19 cellular contexts compared by ENCODE assay signal in the genomic region with DNA sequence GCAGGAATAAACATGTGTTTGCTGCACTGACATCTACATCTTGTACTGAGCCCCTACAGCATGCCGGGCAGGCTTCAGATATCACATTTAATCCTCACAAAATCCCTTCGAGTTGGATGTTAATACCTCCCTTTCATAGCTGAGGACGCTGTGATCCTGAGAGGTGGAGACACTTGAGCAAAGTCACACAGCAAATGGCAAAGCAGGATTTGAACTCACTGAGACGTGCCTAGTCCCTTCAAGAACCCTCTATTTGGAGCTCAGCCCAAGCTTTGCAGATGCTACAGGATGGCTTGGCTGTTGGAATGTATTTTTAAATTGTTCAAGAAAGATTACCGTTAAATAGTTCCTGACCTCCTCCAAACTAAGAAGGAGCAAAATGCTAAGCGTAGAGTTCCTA.
DNase-seq lines count a peak whose midpoint lies in the region; ATAC-seq and TF ChIP-seq lines count a peak whose summit lies in the region.
"Had no signal": no experiment of that assay in that cellular context is flagged by ENCODE, and none has a peak within 500 bp of the region (broad histone marks: within the 10 kb centered on the region; RNA-seq: fewer than 3 reads in every experiment).

No MANE protein-coding gene starts in this region.

- H2AFZ ChIP-seq in neuronal stem cell (ENCODE audit: low read length), result no peak overlapping the region

- H2AK5ac ChIP-seq in neuronal stem cell (ENCODE audit: low read depth, low read length), result peak overlapping the region; percentile 18

- no peak overlapping the region for H3K18ac ChIP-seq in neuronal stem cell (ENCODE audit: low read length)

- POLR2A ChIA-PET in AG04450 (lab: Yijun Ruan, JAX), result no interaction called here

- H3K14ac ChIP-seq in neuronal stem cell (ENCODE audit: low read length), result no peak overlapping the region

- no peak overlapping the region for H4K91ac ChIP-seq in neuronal stem cell (ENCODE audit: low read depth, low read length, poor library complexity)

- H3K4ac ChIP-seq in neuronal stem cell (ENCODE audit: low read length), result no peak overlapping the region

- H3K27ac ChIP-seq in AG04450 (ENCODE audit: low read depth, low read length), result peak overlapping the region; percentile 11
- H3K27ac ChIP-seq in neuronal stem cell (replicated peaks; ENCODE audit: low read length), result no peak overlapping the region
- H3K27ac ChIP-seq: A549 had no signal

- no peak overlapping the region for H3K23ac ChIP-seq in neuronal stem cell (ENCODE audit: low read depth, low read length, poor library complexity)

- no peak for DNase-seq in AG04450 (ENCODE audit: low read depth, low spot score)
- no peak for DNase-seq in neuronal stem cell (ENCODE audit: low spot score)
- no peak for DNase-seq in T-helper 1 cell
- no peak for DNase-seq in NK-92 treated with Interleukin-12 subunit alpha and Interleukin-12 subunit beta, amount 100 ng/mL, for 24 hours (lab: John Stamatoyannopoulos, UW)
- DNase-seq in stimulated activated CD4-positive, alpha-beta T cell treated with anti-CD3 and anti-CD28 coated beads, Interleukin-2, amount 100 ng/mL, for 48 hours, result no peak
- DNase-seq: 8988T; ACHN; C1 segment of cervical spinal cord; Calu3; CD4-positive, alpha-beta memory T cell; COR-L47; DMS53; DMS79 treated with DMSO at 0.1 percent for 48 hours; GF-D8; H9; HFFc6 had no signal

- no peaks in the 10 kb centered on the region for H3K4me1 ChIP-seq in neuronal stem cell (ENCODE audit: control insufficient read depth in 2 of 2, insufficient read depth in 1 of 2, low read depth in 1 of 2, low read length in 2 of 2)
- H3K4me1 ChIP-seq: A549 had no signal

- CTCF ChIA-PET in AG04450 (lab: Charles Lee), result interaction anchor here (0.6 kb wide), 1 partner anchor 1843 kb away, joined by 4 read pairs; no protein-coding TSS in a partner anchor

- H2BK12ac ChIP-seq in neuronal stem cell (ENCODE audit: low read length), result no peak overlapping the region

- peak; percentile 27 for ATAC-seq in esophagus mucosa
- ATAC-seq: A549, GM23338 had no signal

- H2BK120ac ChIP-seq in neuronal stem cell (ENCODE audit: low read depth, low read length), result no peak overlapping the region

- H3K4me3 ChIP-seq in AG04450 (ENCODE audit: low read depth, low read length) (no peak overlapping the region), neuronal stem cell (ENCODE audit: low read length in 2 of 2) (no peak overlapping the region)
- H3K4me3 ChIP-seq: A549, GM23338 had no signal

- no peaks in the 10 kb centered on the region for H3K79me1 ChIP-seq in neuronal stem cell (ENCODE audit: low read depth, low read length)

- no peak overlapping the region for H3K9ac ChIP-seq in neuronal stem cell (ENCODE audit: low read depth, low read length, poor library complexity)

- no peak overlapping the region for H2BK5ac ChIP-seq in neuronal stem cell (ENCODE audit: low read length)

- no peaks in the 10 kb centered on the region for H3K36me3 ChIP-seq in neuronal stem cell (replicated peaks in 1 of 2; ENCODE audit: control insufficient read depth in 2 of 2, insufficient read depth in 2 of 2, low read length in 2 of 2)

- no peak overlapping the region for H3K4me2 ChIP-seq in neuronal stem cell (ENCODE audit: insufficient read depth, low read length, poor library complexity, severe bottlenecking)
- H3K4me2 ChIP-seq: A549, GM23338 had no signal

- no peak overlapping the region for H2BK15ac ChIP-seq in neuronal stem cell (ENCODE audit: low read length)

- WGBS in neuronal stem cell (ENCODE audit: extremely low coverage in 2 of 2, insufficient read length in 2 of 2, insufficient replicate concordance in 1 of 2), 2 donors, result no CpG with 5 or more reads among the region's 6 CpGs

- peaks cover 19% of the 10 kb centered on the region for H3K27me3 ChIP-seq in AG04450 (ENCODE audit: control insufficient read depth, insufficient read depth, low read length)
- H3K27me3 ChIP-seq in neuronal stem cell (ENCODE audit: control insufficient read depth in 3 of 3, insufficient read depth in 3 of 3, low read depth in 1 of 3, low read length in 3 of 3), result peaks cover 0 to 5% (median 0%) of the 10 kb centered on the region in 3 experiments

- H3K9me3 ChIP-seq in AG04450 (ENCODE audit: control insufficient read depth, insufficient read depth, low read length) (no peaks in the 10 kb centered on the region; the same call in 1 of the 2 replicates), neuronal stem cell (replicated peaks in 1 of 2; ENCODE audit: control insufficient read depth in 2 of 2, insufficient read depth in 1 of 2, low read depth in 1 of 2, low read length in 2 of 2) (no peaks in the 10 kb centered on the region)
- H3K9me3 ChIP-seq: A549 had no signal

- no peak overlapping the region for H4K8ac ChIP-seq in neuronal stem cell (ENCODE audit: low read depth, low read length)

- no peak for TF ChIP-seq CTCF in AG04450 (IDR thresholded peaks at IDR 0.05; ENCODE audit: low read depth, low read length)
